Comparison of ENCODE assay signal across 13 cellular contexts in the genomic region with DNA sequence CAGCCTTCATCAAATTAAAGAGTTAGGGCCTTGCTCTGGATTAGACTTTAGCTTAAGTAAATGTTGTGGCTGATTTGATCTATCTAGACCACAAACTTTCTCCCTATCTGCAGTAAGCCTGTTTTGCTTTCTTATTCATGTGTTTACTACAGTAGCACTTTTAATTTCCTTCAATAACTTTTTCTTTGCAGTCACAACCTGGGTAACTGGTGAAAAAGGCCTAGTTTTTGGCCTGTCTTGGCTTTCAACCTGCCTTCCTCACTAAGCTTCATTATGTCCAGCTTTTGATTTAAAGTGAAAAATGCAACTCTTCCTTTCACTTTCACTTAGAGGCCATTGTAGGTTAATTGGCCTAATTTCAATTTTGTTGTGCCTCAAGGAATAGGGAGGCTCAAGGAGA. TPM values are rescaled to one million over a fixed set of nuclear protein-coding genes. Genes with fewer than 3 reads are reported as not detected.
DNase-seq lines count a peak whose midpoint lies in the region; ATAC-seq and TF ChIP-seq lines count a peak whose summit lies in the region.
"Had no signal": no experiment of that assay in that cellular context is flagged by ENCODE, and none has a peak within 500 bp of the region (broad histone marks: within the 10 kb centered on the region; RNA-seq: fewer than 3 reads in every experiment).

No MANE protein-coding gene starts in this region.

- H3K4me3 ChIP-seq in osteoblast (ENCODE audit: insufficient read depth, low read length) = peak overlapping the region; percentile 18
- H3K4me3 ChIP-seq: testis had no signal

- no peaks in the 10 kb centered on the region for H3K27me3 Mint-ChIP-seq in activated CD4-positive, alpha-beta T cell treated with anti-CD3 and anti-CD28 coated beads, Interleukin-2, amount 10 ng/mL, durations not matched to agents 24 days and 14 days
- no peaks in the 10 kb centered on the region for H3K27me3 Mint-ChIP-seq in central memory CD8-positive, alpha-beta T cell
- H3K27me3 Mint-ChIP-seq in mesothelial cell of epicardium (ENCODE audit: low read depth) = peaks cover 17% of the 10 kb centered on the region

- H3K27ac Mint-ChIP-seq in activated CD4-positive, alpha-beta T cell treated with anti-CD3 and anti-CD28 coated beads, Interleukin-2, amount 10 ng/mL, durations not matched to agents 24 days and 14 days = no peak overlapping the region
- H3K27ac Mint-ChIP-seq in central memory CD8-positive, alpha-beta T cell (ENCODE audit: low read depth) = peak overlapping the region; percentile 57
- no peak overlapping the region for H3K27ac Mint-ChIP-seq in mesothelial cell of epicardium

- intact Hi-C loops in activated CD4-positive, alpha-beta T cell treated with anti-CD3 and anti-CD28 coated beads, Interleukin-2, amount 10 ng/mL, durations not matched to agents 24 days and 14 days (cut with micrococcal nuclease) = no loop called here

- no peaks in the 10 kb centered on the region for H3K79me2 ChIP-seq in osteoblast (ENCODE audit: insufficient read depth, low read length)

- H2AFZ ChIP-seq in osteoblast (ENCODE audit: low read length) = peak overlapping the region; percentile 82

- peak overlapping the region; percentile 24 for H3K4me3 Mint-ChIP-seq in activated CD4-positive, alpha-beta T cell treated with anti-CD3 and anti-CD28 coated beads, Interleukin-2, amount 10 ng/mL, durations not matched to agents 24 days and 14 days
- H3K4me3 Mint-ChIP-seq in central memory CD8-positive, alpha-beta T cell = peak overlapping the region; percentile 50
- H3K4me3 Mint-ChIP-seq in mesothelial cell of epicardium = no peak overlapping the region

- H3K4me1 Mint-ChIP-seq in activated CD4-positive, alpha-beta T cell treated with anti-CD3 and anti-CD28 coated beads, Interleukin-2, amount 10 ng/mL, durations not matched to agents 24 days and 14 days = peaks cover 43% of the 10 kb centered on the region
- peaks cover 16% of the 10 kb centered on the region for H3K4me1 Mint-ChIP-seq in central memory CD8-positive, alpha-beta T cell
- H3K4me1 Mint-ChIP-seq in mesothelial cell of epicardium = no peaks in the 10 kb centered on the region

- no peak overlapping the region for H3K27ac ChIP-seq in osteoblast (ENCODE audit: low read depth, low read length)
- H3K27ac ChIP-seq in caudate nucleus (ENCODE audit: low read depth, low read length) = no peak overlapping the region
- H3K27ac ChIP-seq: Peyer's patch, testis had no signal

- peaks cover 4% of the 10 kb centered on the region for H3K27me3 ChIP-seq in osteoblast (ENCODE audit: insufficient read depth, low read length)
- H3K27me3 ChIP-seq: Peyer's patch, testis had no signal

- ATAC-seq in central memory CD8-positive, alpha-beta T cell (replicated peaks; ENCODE audit: extremely low read depth, poor library complexity, severe bottlenecking) = peak; percentile 40
- ATAC-seq: right cardiac atrium had no signal

- no peaks in the 10 kb centered on the region for H4K20me1 ChIP-seq in osteoblast (ENCODE audit: insufficient read depth, low read length)

- H3K4me2 ChIP-seq in osteoblast (ENCODE audit: insufficient read depth, low read length) = peak overlapping the region; percentile 50

- H3K36me3 Mint-ChIP-seq in activated CD4-positive, alpha-beta T cell treated with anti-CD3 and anti-CD28 coated beads, Interleukin-2, amount 10 ng/mL, durations not matched to agents 24 days and 14 days (ENCODE audit: low read depth) = peaks cover 3% of the 10 kb centered on the region
- no peaks in the 10 kb centered on the region for H3K36me3 Mint-ChIP-seq in central memory CD8-positive, alpha-beta T cell (ENCODE audit: insufficient read depth)
- no peaks in the 10 kb centered on the region for H3K36me3 Mint-ChIP-seq in mesothelial cell of epicardium

- DNase-seq in activated CD4-positive, alpha-beta T cell treated with anti-CD3 and anti-CD28 coated beads, Interleukin-2, amount 10 ng/mL, durations not matched to agents 24 days and 14 days = no peak
- no peak for DNase-seq in activated CD4-positive, alpha-beta T cell treated with anti-CD3 and anti-CD28 coated beads, Interleukin-2, amount 50 U/mL, for 1 hour
- peak; percentile 44 for DNase-seq in M059J (ENCODE audit: low read depth)
- no peak for DNase-seq in central memory CD8-positive, alpha-beta T cell (ENCODE audit: low spot score in 2 of 2)
- no peak for DNase-seq in osteoblast (ENCODE audit: insufficient read length, low spot score, missing footprints)
- DNase-seq in caudate nucleus (lab: John Stamatoyannopoulos, UW) = no peak
- no peak for DNase-seq in RKO (ENCODE audit: low spot score)
- DNase-seq in mesothelial cell of epicardium (ENCODE audit: low spot score in 2 of 2, unreplicated experiment in 2 of 2) = no peak
- DNase-seq: DMS79 treated with DMSO at 0.1 percent for 48 hours, NCI-H2171, Peyer's patch, right cardiac atrium, testis had no signal

- no peaks in the 10 kb centered on the region for H3K36me3 ChIP-seq in osteoblast (ENCODE audit: insufficient read depth, low read length)
- H3K36me3 ChIP-seq: Peyer's patch had no signal

- peaks cover 15% of the 10 kb centered on the region for H3K9me3 Mint-ChIP-seq in activated CD4-positive, alpha-beta T cell treated with anti-CD3 and anti-CD28 coated beads, Interleukin-2, amount 10 ng/mL, durations not matched to agents 24 days and 14 days
- H3K9me3 Mint-ChIP-seq in central memory CD8-positive, alpha-beta T cell = peaks cover 2% of the 10 kb centered on the region
- no peaks in the 10 kb centered on the region for H3K9me3 Mint-ChIP-seq in mesothelial cell of epicardium

- TF ChIP-seq CTCF in osteoblast (IDR thresholded peaks at IDR 0.05; ENCODE audit: extremely low read depth, low read depth, low read length) = no peak
- no peak for TF ChIP-seq CTCF in mesothelial cell of epicardium (IDR thresholded peaks at IDR 0.05; ENCODE audit: unreplicated experiment)

- H3K9me3 ChIP-seq in osteoblast (ENCODE audit: low read depth, low read length) = no peaks in the 10 kb centered on the region
- H3K9me3 ChIP-seq: Peyer's patch, testis had no signal

- no peaks in the 10 kb centered on the region for H3K4me1 ChIP-seq in osteoblast (ENCODE audit: insufficient read depth, low read length)
- H3K4me1 ChIP-seq: Peyer's patch, testis had no signal

RNA-seq across cellular contexts. Expression of a gene that starts 12.5 kb away (rescaled TPM):
- 35.6 and 42.1 TPM in 2 replicates for total RNA-seq in activated CD4-positive, alpha-beta T cell treated with anti-CD3 and anti-CD28 coated beads, Interleukin-2, amount 10 ng/mL, durations not matched to agents 24 days and 14 days
- total RNA-seq in M059J (2014; rRNA removed; shearing (Covaris generic)) = 25.5 and 38.6 TPM in 2 replicates
- total RNA-seq in osteoblast (43.4 and 60.4 TPM in 2 replicates), mesothelial cell of epicardium (29.8 to 35.6 TPM (median 34.1 TPM) in 3 replicates)
